Comparison of ENCODE assay signal across 9 cellular contexts in genomic region chr4:7911044-7911578, GRCh38. TPM values are rescaled to one million over a fixed set of nuclear protein-coding genes. Genes with fewer than 3 reads are reported as not detected.
A peak's percentile ranks its signal among the peaks of the same experiment; 100 is the strongest.
DNase-seq lines count a peak whose midpoint lies in the region; TF ChIP-seq lines count a peak whose summit lies in the region.
"Had no signal": no experiment of that assay in that cellular context is flagged by ENCODE, and none has a peak within 500 bp of the region (broad histone marks: within the 10 kb centered on the region; RNA-seq: fewer than 3 reads in every experiment).

No MANE protein-coding gene starts in this region.

- H2BK120ac ChIP-seq in mesenchymal stem cell (ENCODE audit: low read depth, low read length) = peak overlapping the region; percentile 20

- H3K4me1 Mint-ChIP-seq in type B pancreatic cell (ENCODE audit: unreplicated experiment) = peaks cover 48% of the 10 kb centered on the region

- H3K9ac ChIP-seq in mesenchymal stem cell (ENCODE audit: low read length) = peak overlapping the region; percentile 90

- no peak overlapping the region for H3K14ac ChIP-seq in mesenchymal stem cell (ENCODE audit: low read length in 2 of 2)

- H2AFZ ChIP-seq in mesenchymal stem cell (ENCODE audit: low read depth, low read length) = no peak overlapping the region

- TF ChIP-seq CTCF in type B pancreatic cell (conservative IDR thresholded peaks at IDR 0.05) = no peak

- H3K27me3 ChIP-seq in mesenchymal stem cell (ENCODE audit: control insufficient read depth in 1 of 2, insufficient read depth in 1 of 2, low read length in 2 of 2) = no peaks in the 10 kb centered on the region

- H2BK12ac ChIP-seq in mesenchymal stem cell (ENCODE audit: low read length in 2 of 2) = no peak overlapping the region

- H3K27me3 Mint-ChIP-seq in type B pancreatic cell = no peaks in the 10 kb centered on the region

- H3K4ac ChIP-seq in mesenchymal stem cell (ENCODE audit: low read depth in 1 of 2, low read length in 2 of 2) = peak overlapping the region in 1 of 2 experiments; percentile 30

- H3K23ac ChIP-seq in mesenchymal stem cell (ENCODE audit: low read length in 2 of 2) = no peak overlapping the region

- H2BK5ac ChIP-seq in mesenchymal stem cell (ENCODE audit: low read depth, low read length, poor library complexity, severe bottlenecking) = no peak overlapping the region

- no peak overlapping the region for H4K91ac ChIP-seq in mesenchymal stem cell (ENCODE audit: low read length)

- H3K4me3 ChIP-seq in mesenchymal stem cell (ENCODE audit: insufficient read depth in 1 of 2, low read depth in 1 of 2, low read length in 2 of 2) = peak overlapping the region in 1 of 2 experiments; percentile 70

- DNase-seq in NCI-H226 (peak; percentile 56), ecto neural progenitor cell (ENCODE audit: low spot score) (peak; percentile 78), mesenchymal stem cell (peak; percentile 96), type B pancreatic cell (ENCODE audit: extremely low spot score, unreplicated experiment) (no peak), NCI-H2029 (lab: John Stamatoyannopoulos, UW) (no peak), UCSD-AML1 (lab: John Stamatoyannopoulos, UW; ENCODE audit: unreplicated experiment) (no peak), NOMO-1 treated with DMSO at 0.1 percent for 48 hours (lab: John Stamatoyannopoulos, UW; ENCODE audit: unreplicated experiment) (no peak)
- no peak for DNase-seq in activated CD8-positive, alpha-beta memory T cell treated with anti-CD3 and anti-CD28 coated beads, Interleukin-2, amount 50 U/mL, for 48 hours
- DNase-seq: activated T-cell treated with anti-CD3 and anti-CD28 coated beads, Interleukin-2, amount 50 U/mL, for 72 hours had no signal

- peak overlapping the region; percentile 50 for H3K27ac ChIP-seq in mesenchymal stem cell (ENCODE audit: low read length, poor library complexity, severe bottlenecking)

- H3K4me2 ChIP-seq in mesenchymal stem cell (ENCODE audit: low read length, poor library complexity, severe bottlenecking) = peak overlapping the region; percentile 43

- peak overlapping the region; percentile 29 to 69 for H3K18ac ChIP-seq in mesenchymal stem cell (ENCODE audit: low read depth in 1 of 2, low read length in 2 of 2)

- H4K8ac ChIP-seq in mesenchymal stem cell (ENCODE audit: low read length) = peak overlapping the region; percentile 62

- peak overlapping the region; percentile 6 for H2AK5ac ChIP-seq in mesenchymal stem cell (ENCODE audit: low read length, severe bottlenecking)

- no peaks in the 10 kb centered on the region for H3K9me3 Mint-ChIP-seq in type B pancreatic cell
- H3K9me3 Mint-ChIP-seq: activated T-cell treated with anti-CD3 and anti-CD28 coated beads, Interleukin-2, amount 50 U/mL, for 72 hours had no signal

- peak overlapping the region; percentile 69 for H3K4me3 Mint-ChIP-seq in type B pancreatic cell
- H3K4me3 Mint-ChIP-seq: activated T-cell treated with anti-CD3 and anti-CD28 coated beads, Interleukin-2, amount 50 U/mL, for 72 hours had no signal

- peak overlapping the region; percentile 90 for H3K27ac Mint-ChIP-seq in type B pancreatic cell
- H3K27ac Mint-ChIP-seq: activated T-cell treated with anti-CD3 and anti-CD28 coated beads, Interleukin-2, amount 50 U/mL, for 72 hours had no signal

- peaks cover 22% of the 10 kb centered on the region for H3K4me1 ChIP-seq in mesenchymal stem cell (ENCODE audit: control insufficient read depth, insufficient read depth, low read depth, low read length)

- no peaks in the 10 kb centered on the region for H3K36me3 ChIP-seq in mesenchymal stem cell (ENCODE audit: control insufficient read depth in 1 of 2, insufficient read depth in 2 of 2, low read depth in 1 of 2, low read length in 2 of 2)

- no peaks in the 10 kb centered on the region for H3K9me3 ChIP-seq in mesenchymal stem cell (ENCODE audit: control insufficient read depth, low read length)

- peaks cover 4% of the 10 kb centered on the region for H3K79me1 ChIP-seq in mesenchymal stem cell (replicated peaks; ENCODE audit: low read length, poor library complexity, severe bottlenecking)

- 13% methylated on average over 15 of the region's 15 CpGs for WGBS in mesenchymal stem cell

- H2BK15ac ChIP-seq in mesenchymal stem cell (ENCODE audit: low read depth, poor library complexity, severe bottlenecking) = no peak overlapping the region

- H3K36me3 Mint-ChIP-seq in type B pancreatic cell = peaks cover 8% of the 10 kb centered on the region

RNA-seq across cellular contexts. Expression of gene AFAP1, which starts 28.6 kb away (rescaled TPM):
- 19.0 TPM for polyA plus RNA-seq in mesenchymal stem cell (2013, experiment 1 of 2)
- 19.1 TPM for polyA plus RNA-seq in mesenchymal stem cell (2013, experiment 2 of 2)
- 36.6 and 37.2 TPM in 2 replicates for total RNA-seq in type B pancreatic cell (ENCODE audit: low replicate concordance)

Comparison
In these comparisons a context has a peak if more than half of its experiments do, and no peak if none do; other contexts are left out.
1. DNase-seq: peak in NCI-H226 (single experiment), ecto neural progenitor cell (single experiment) and mesenchymal stem cell (single experiment); none in type B pancreatic cell (single experiment), NCI-H2029 (single experiment), UCSD-AML1 (single experiment), NOMO-1 treated with DMSO at 0.1 percent for 48 hours (single experiment) and activated CD8-positive, alpha-beta memory T cell treated with anti-CD3 and anti-CD28 coated beads, Interleukin-2, amount 50 U/mL, for 48 hours (single experiment).